Comparison of ENCODE assay signal across 3 cellular contexts in genomic region chr20:43911066-43911465, GRCh38.
TF ChIP-seq lines count a peak whose summit lies in the region.

No MANE protein-coding gene starts in this region.

TF ChIP-seq in liver, 16 proteins besides CTCF, POLR2A, EP300 and RAD21:
- no peak for TF ChIP-seq ATF3 (IDR thresholded peaks at IDR 0.05)
- no peak for TF ChIP-seq FOXA2 (IDR thresholded peaks at IDR 0.05)
- TF ChIP-seq EGR1 (IDR thresholded peaks at IDR 0.05; ENCODE audit: low read depth in 2 of 2), result no peak
- TF ChIP-seq HNF4A (conservative IDR thresholded peaks at IDR 0.05), result no peak
- no peak for TF ChIP-seq NR2F2 (IDR thresholded peaks at IDR 0.05)
- no peak for TF ChIP-seq REST (IDR thresholded peaks at IDR 0.05)
- TF ChIP-seq HNF4G (IDR thresholded peaks at IDR 0.05), result no peak
- TF ChIP-seq SP1 (IDR thresholded peaks at IDR 0.05), result no peak
- TF ChIP-seq JUND (IDR thresholded peaks at IDR 0.05), result no peak
- no peak for TF ChIP-seq ZBTB33 (IDR thresholded peaks at IDR 0.05)
- TF ChIP-seq YY1 (IDR thresholded peaks at IDR 0.05), result no peak
- no peak for TF ChIP-seq FOXA1 (IDR thresholded peaks at IDR 0.05)
- no peak for TF ChIP-seq MAX (IDR thresholded peaks at IDR 0.05)
- no peak for TF ChIP-seq GABPA (IDR thresholded peaks at IDR 0.05 in 1 of 2, conservative IDR thresholded peaks at IDR 0.05 in 1 of 2)

TF ChIP-seq in HepG2, 621 proteins besides CTCF, POLR2A, EP300 and RAD21:
- no peak for TF ChIP-seq THYN1 (CRISPR knock-in tag; IDR thresholded peaks at IDR 0.05; ENCODE audit: borderline replicate concordance, low read depth)
- no peak for TF ChIP-seq RERE (CRISPR knock-in tag; IDR thresholded peaks at IDR 0.05; ENCODE audit: low read depth)
- no peak for TF ChIP-seq SNAPC2 (CRISPR knock-in tag; IDR thresholded peaks at IDR 0.05)
- no peak for TF ChIP-seq ZNF276 (CRISPR knock-in tag; IDR thresholded peaks at IDR 0.05; ENCODE audit: low read depth)
- no peak for TF ChIP-seq LCORL (IDR thresholded peaks at IDR 0.05)
- TF ChIP-seq LCORL (CRISPR knock-in tag; IDR thresholded peaks at IDR 0.05), result no peak
- TF ChIP-seq ZNF724P (CRISPR knock-in tag; IDR thresholded peaks at IDR 0.05; ENCODE audit: borderline replicate concordance), result no peak
- TF ChIP-seq HOMEZ (CRISPR knock-in tag; IDR thresholded peaks at IDR 0.05; ENCODE audit: low read depth), result no peak
- TF ChIP-seq ZNF350 (CRISPR knock-in tag; IDR thresholded peaks at IDR 0.05; ENCODE audit: borderline replicate concordance, low read depth), result no peak
- TF ChIP-seq CEBPG (CRISPR knock-in tag; IDR thresholded peaks at IDR 0.05), result no peak
- no peak for TF ChIP-seq ZNF432 (CRISPR knock-in tag; IDR thresholded peaks at IDR 0.05; ENCODE audit: borderline replicate concordance)
- no peak for TF ChIP-seq IKZF4 (CRISPR knock-in tag; IDR thresholded peaks at IDR 0.05; ENCODE audit: borderline replicate concordance, low read depth, not compliant biosample characterization)
TF ChIP-seq in HepG2: peak in this region for 0.

TF ChIP-seq in endothelial cell of umbilical vein, 7 proteins besides CTCF, POLR2A, EP300 and RAD21:
- TF ChIP-seq MAX (IDR thresholded peaks at IDR 0.05; ENCODE audit: insufficient read depth, insufficient read length) (no peak), GATA2 (IDR thresholded peaks at IDR 0.05; ENCODE audit: insufficient read depth, insufficient read length, low read depth, low read length) (no peak), POLR2AphosphoS5 (IDR thresholded peaks at IDR 0.05; ENCODE audit: insufficient read depth, low read depth, low read length) (peak; percentile 44), EZH2 (IDR thresholded peaks at IDR 0.05; ENCODE audit: borderline replicate concordance, low read depth, low read length, severe bottlenecking) (no peak), FOS (IDR thresholded peaks at IDR 0.05; ENCODE audit: borderline replicate concordance, insufficient read depth, low read length) (peak; percentile 75), MYC (IDR thresholded peaks at IDR 0.05; ENCODE audit: low read depth, low read length) (no peak), JUN (IDR thresholded peaks at IDR 0.05; ENCODE audit: borderline replicate concordance, insufficient read depth, insufficient read length, low read depth) (peak; percentile 74)
